In genomic region chr1:121400108-121400507, GRCh38 we compare ENCODE assay signal across 7 cellular contexts.
DNase-seq lines count a peak whose midpoint lies in the region; ATAC-seq and TF ChIP-seq lines count a peak whose summit lies in the region.
"Not testable (repeated sequence)": the region's sequence is repeated elsewhere in the genome, so short reads cannot be mapped to it uniquely, and the experiment has no call there.

No MANE protein-coding gene starts in this region.

- BruUV-seq in Calu3 (replicated peaks; lab: Mats Ljungman, UMichigan), result not testable (repeated sequence)

- POLR2A ChIA-PET in WTC11 (lab: Charles Lee); activated naive CD8-positive, alpha-beta T cell treated with anti-CD3 and anti-CD28 coated beads, Interleukin-2, amount 10 ng/mL, durations not matched to agents 7 days and 5 days (lab: Charles Lee): not testable (repeated sequence)

- CTCF ChIA-PET in Calu3 (lab: Charles Lee); WTC11 (lab: Charles Lee): not testable (repeated sequence)

- not testable (repeated sequence) for DNase-seq in Calu3; WTC11 (ENCODE audit: low spot score); activated T-cell treated with anti-CD3 and anti-CD28 coated beads, Interleukin-2, amount 50 U/mL, for 4 hours; activated naive CD8-positive, alpha-beta T cell treated with anti-CD3 and anti-CD28 coated beads, Interleukin-2, amount 10 ng/mL, durations not matched to agents 7 days and 5 days; endothelial cell (ENCODE audit: low spot score); natural killer cell treated with Interleukin-12 subunit alpha and Interleukin-12 subunit beta and Interleukin-15 and Interleukin-18, amount 100 ng/mL, for 72 hours (ENCODE audit: low spot score); stimulated activated naive B cell treated with anti-CD40 and anti-IgM and Interleukin-4, amounts not matched to agents 10 μg/mL and 1 μg/mL and 100 μg/mL, for 72 hours

- TF ChIP-seq CTCF in Calu3 (IDR thresholded peaks at IDR 0.05; ENCODE audit: unreplicated experiment); WTC11 (IDR thresholded peaks at IDR 0.05); endothelial cell (IDR thresholded peaks at IDR 0.05; ENCODE audit: unreplicated experiment): not testable (repeated sequence)

- not testable (repeated sequence) for ATAC-seq in WTC11; activated T-cell treated with anti-CD3 and anti-CD28 coated beads, Interleukin-2, amount 50 U/mL, for 4 hours; activated naive CD8-positive, alpha-beta T cell treated with anti-CD3 and anti-CD28 coated beads, Interleukin-2, amount 10 ng/mL, durations not matched to agents 7 days and 5 days (ENCODE audit: low read depth); natural killer cell treated with Interleukin-12 subunit alpha and Interleukin-12 subunit beta and Interleukin-15 and Interleukin-18, amount 100 ng/mL, for 72 hours; stimulated activated naive B cell treated with anti-CD40 and anti-IgM and Interleukin-4, amounts not matched to agents 10 μg/mL and 1 μg/mL and 100 μg/mL, for 72 hours (replicated peaks)

- H3K4me3 Mint-ChIP-seq in Calu3 (ENCODE audit: low read depth, unreplicated experiment), result peak overlapping the region; percentile 52
- H3K4me3 Mint-ChIP-seq in WTC11, result peak overlapping the region; percentile 78
- peak overlapping the region; percentile 8 for H3K4me3 Mint-ChIP-seq in activated T-cell treated with anti-CD3 and anti-CD28 coated beads, Interleukin-2, amount 50 U/mL, for 4 hours
- not testable (repeated sequence) for H3K4me3 Mint-ChIP-seq in activated naive CD8-positive, alpha-beta T cell treated with anti-CD3 and anti-CD28 coated beads, Interleukin-2, amount 10 ng/mL, durations not matched to agents 7 days and 5 days
- peak overlapping the region; percentile 0 for H3K4me3 Mint-ChIP-seq in endothelial cell (ENCODE audit: unreplicated experiment)
- peak overlapping the region; percentile 5 for H3K4me3 Mint-ChIP-seq in natural killer cell treated with Interleukin-12 subunit alpha and Interleukin-12 subunit beta and Interleukin-15 and Interleukin-18, amount 100 ng/mL, for 72 hours
- peak overlapping the region in 1 of 2 donors; percentile 67 for H3K4me3 Mint-ChIP-seq in stimulated activated naive B cell treated with anti-CD40 and anti-IgM and Interleukin-4, amounts not matched to agents 10 μg/mL and 1 μg/mL and 100 μg/mL, for 72 hours

- H3K4me1 Mint-ChIP-seq in Calu3 (ENCODE audit: low read depth, unreplicated experiment), result peaks cover 13% of the 10 kb centered on the region
- peaks cover 16% of the 10 kb centered on the region for H3K4me1 Mint-ChIP-seq in WTC11
- H3K4me1 Mint-ChIP-seq in activated T-cell treated with anti-CD3 and anti-CD28 coated beads, Interleukin-2, amount 50 U/mL, for 4 hours (ENCODE audit: low read depth), result peaks cover 15% of the 10 kb centered on the region
- H3K4me1 Mint-ChIP-seq in activated naive CD8-positive, alpha-beta T cell treated with anti-CD3 and anti-CD28 coated beads, Interleukin-2, amount 10 ng/mL, durations not matched to agents 7 days and 5 days; endothelial cell (ENCODE audit: unreplicated experiment): not testable (repeated sequence)
- H3K4me1 Mint-ChIP-seq in natural killer cell treated with Interleukin-12 subunit alpha and Interleukin-12 subunit beta and Interleukin-15 and Interleukin-18, amount 100 ng/mL, for 72 hours (ENCODE audit: low read depth in 2 of 2), result peaks cover 16 to 19% of the 10 kb centered on the region in 2 donors
- H3K4me1 Mint-ChIP-seq in stimulated activated naive B cell treated with anti-CD40 and anti-IgM and Interleukin-4, amounts not matched to agents 10 μg/mL and 1 μg/mL and 100 μg/mL, for 72 hours, result peaks cover 16 to 21% of the 10 kb centered on the region in 2 donors

- not testable (repeated sequence) for H3K27me3 Mint-ChIP-seq in Calu3 (ENCODE audit: unreplicated experiment); endothelial cell (ENCODE audit: unreplicated experiment)
- H3K27me3 Mint-ChIP-seq in WTC11 (ENCODE audit: low read depth), result peaks cover 42% of the 10 kb centered on the region
- peaks cover 15% of the 10 kb centered on the region for H3K27me3 Mint-ChIP-seq in activated T-cell treated with anti-CD3 and anti-CD28 coated beads, Interleukin-2, amount 50 U/mL, for 4 hours (ENCODE audit: low read depth)
- H3K27me3 Mint-ChIP-seq in activated naive CD8-positive, alpha-beta T cell treated with anti-CD3 and anti-CD28 coated beads, Interleukin-2, amount 10 ng/mL, durations not matched to agents 7 days and 5 days, result peaks cover 12% of the 10 kb centered on the region
- peaks cover 15 to 20% of the 10 kb centered on the region in 2 donors for H3K27me3 Mint-ChIP-seq in natural killer cell treated with Interleukin-12 subunit alpha and Interleukin-12 subunit beta and Interleukin-15 and Interleukin-18, amount 100 ng/mL, for 72 hours
- H3K27me3 Mint-ChIP-seq in stimulated activated naive B cell treated with anti-CD40 and anti-IgM and Interleukin-4, amounts not matched to agents 10 μg/mL and 1 μg/mL and 100 μg/mL, for 72 hours, result peaks cover 24 to 27% of the 10 kb centered on the region in 2 donors

- H3K27ac Mint-ChIP-seq in Calu3 (ENCODE audit: unreplicated experiment) (peak overlapping the region; percentile 73), WTC11 (0 out of 2 replicates have a peak overlapping the region, but pooled peaks have one; percentile 0)
- H3K27ac Mint-ChIP-seq in activated naive CD8-positive, alpha-beta T cell treated with anti-CD3 and anti-CD28 coated beads, Interleukin-2, amount 10 ng/mL, durations not matched to agents 7 days and 5 days, result peak overlapping the region; percentile 60
- H3K27ac Mint-ChIP-seq in endothelial cell (ENCODE audit: unreplicated experiment), result not testable (repeated sequence)
- peak overlapping the region; percentile 27 to 87 for H3K27ac Mint-ChIP-seq in natural killer cell treated with Interleukin-12 subunit alpha and Interleukin-12 subunit beta and Interleukin-15 and Interleukin-18, amount 100 ng/mL, for 72 hours
- H3K27ac Mint-ChIP-seq in stimulated activated naive B cell treated with anti-CD40 and anti-IgM and Interleukin-4, amounts not matched to agents 10 μg/mL and 1 μg/mL and 100 μg/mL, for 72 hours, result peak overlapping the region; percentile 37

- peaks cover 38% of the 10 kb centered on the region for H3K36me3 Mint-ChIP-seq in Calu3 (ENCODE audit: insufficient read depth, unreplicated experiment)
- H3K36me3 Mint-ChIP-seq in WTC11, result peaks cover 19% of the 10 kb centered on the region
- not testable (repeated sequence) for H3K36me3 Mint-ChIP-seq in activated T-cell treated with anti-CD3 and anti-CD28 coated beads, Interleukin-2, amount 50 U/mL, for 4 hours (ENCODE audit: insufficient read depth)
- peaks cover 19% of the 10 kb centered on the region for H3K36me3 Mint-ChIP-seq in activated naive CD8-positive, alpha-beta T cell treated with anti-CD3 and anti-CD28 coated beads, Interleukin-2, amount 10 ng/mL, durations not matched to agents 7 days and 5 days
- H3K36me3 Mint-ChIP-seq in endothelial cell (ENCODE audit: low read depth, unreplicated experiment), result peaks cover 16% of the 10 kb centered on the region
- peaks cover 19% of the 10 kb centered on the region for H3K36me3 Mint-ChIP-seq in natural killer cell treated with Interleukin-12 subunit alpha and Interleukin-12 subunit beta and Interleukin-15 and Interleukin-18, amount 100 ng/mL, for 72 hours
- H3K36me3 Mint-ChIP-seq in stimulated activated naive B cell treated with anti-CD40 and anti-IgM and Interleukin-4, amounts not matched to agents 10 μg/mL and 1 μg/mL and 100 μg/mL, for 72 hours, result peaks cover 19 to 20% of the 10 kb centered on the region in 2 donors

- intact Hi-C loops in Calu3 (cut with micrococcal nuclease; ENCODE audit: unreplicated experiment), result not testable (repeated sequence)

- H3K9me3 Mint-ChIP-seq in Calu3 (ENCODE audit: low read depth, unreplicated experiment) (peaks cover 10% of the 10 kb centered on the region), WTC11 (peaks cover 19% of the 10 kb centered on the region), endothelial cell (ENCODE audit: unreplicated experiment) (peaks cover 16% of the 10 kb centered on the region)
- peaks cover 17% of the 10 kb centered on the region for H3K9me3 Mint-ChIP-seq in activated T-cell treated with anti-CD3 and anti-CD28 coated beads, Interleukin-2, amount 50 U/mL, for 4 hours
- H3K9me3 Mint-ChIP-seq in activated naive CD8-positive, alpha-beta T cell treated with anti-CD3 and anti-CD28 coated beads, Interleukin-2, amount 10 ng/mL, durations not matched to agents 7 days and 5 days, result peaks cover 16% of the 10 kb centered on the region
- peaks cover 15% of the 10 kb centered on the region for H3K9me3 Mint-ChIP-seq in natural killer cell treated with Interleukin-12 subunit alpha and Interleukin-12 subunit beta and Interleukin-15 and Interleukin-18, amount 100 ng/mL, for 72 hours
- H3K9me3 Mint-ChIP-seq in stimulated activated naive B cell treated with anti-CD40 and anti-IgM and Interleukin-4, amounts not matched to agents 10 μg/mL and 1 μg/mL and 100 μg/mL, for 72 hours, result peaks cover 11 to 16% of the 10 kb centered on the region in 2 donors
